1 cellular context compared by ENCODE assay signal in genomic region chr2:134119672-134120159, GRCh38.
A peak's percentile ranks its signal among the peaks of the same experiment; 100 is the strongest.
TF ChIP-seq lines count a peak whose summit lies in the region.

No MANE protein-coding gene starts in this region.

TF ChIP-seq in HepG2, 621 proteins besides CTCF, POLR2A, EP300 and RAD21 (continued from another document and continues in another):
- TF ChIP-seq NKX3-1 (CRISPR knock-in tag; IDR thresholded peaks at IDR 0.05) = peak; percentile 92
- no peak for TF ChIP-seq REXO4 (CRISPR knock-in tag; IDR thresholded peaks at IDR 0.05; ENCODE audit: borderline replicate concordance)
- peak; percentile 79 for TF ChIP-seq ZNF777 (CRISPR knock-in tag; IDR thresholded peaks at IDR 0.05)
- TF ChIP-seq SNAPC4 (CRISPR knock-in tag; IDR thresholded peaks at IDR 0.05) = peak; percentile 78; the same call in 1 of the 2 replicates
- TF ChIP-seq KDM5A (IDR thresholded peaks at IDR 0.05; ENCODE audit: borderline replicate concordance, low read length) = no peak; the same call in 1 of the 2 replicates
- peak; percentile 38; the same call in 1 of the 2 replicates for TF ChIP-seq HDAC1 (CRISPR knock-in tag; IDR thresholded peaks at IDR 0.05)
- TF ChIP-seq ZNF644 (CRISPR knock-in tag; IDR thresholded peaks at IDR 0.05; ENCODE audit: low read depth) = no peak; the same call in 1 of the 2 replicates
- TF ChIP-seq BATF2 (CRISPR knock-in tag; IDR thresholded peaks at IDR 0.05) = no peak
- peak; percentile 81; the same call in 1 of the 2 replicates for TF ChIP-seq NFKB2 (CRISPR knock-in tag; IDR thresholded peaks at IDR 0.05; ENCODE audit: borderline replicate concordance)
- 0 out of 2 replicates have a peak, but pooled peaks have one; percentile 52 for TF ChIP-seq ZBTB7B (CRISPR knock-in tag; IDR thresholded peaks at IDR 0.05)
- no peak for TF ChIP-seq ZNF460 (CRISPR knock-in tag; IDR thresholded peaks at IDR 0.05; ENCODE audit: borderline replicate concordance)
- TF ChIP-seq, protein P1, sequence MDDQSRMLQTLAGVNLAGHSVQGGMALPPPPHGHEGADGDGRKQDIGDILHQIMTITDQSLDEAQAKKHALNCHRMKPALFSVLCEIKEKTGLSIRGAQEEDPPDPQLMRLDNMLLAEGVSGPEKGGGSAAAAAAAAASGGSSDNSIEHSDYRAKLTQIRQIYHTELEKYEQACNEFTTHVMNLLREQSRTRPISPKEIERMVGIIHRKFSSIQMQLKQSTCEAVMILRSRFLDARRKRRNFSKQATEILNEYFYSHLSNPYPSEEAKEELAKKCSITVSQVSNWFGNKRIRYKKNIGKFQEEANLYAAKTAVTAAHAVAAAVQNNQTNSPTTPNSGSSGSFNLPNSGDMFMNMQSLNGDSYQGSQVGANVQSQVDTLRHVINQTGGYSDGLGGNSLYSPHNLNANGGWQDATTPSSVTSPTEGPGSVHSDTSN (CRISPR knock-in tag; IDR thresholded peaks at IDR 0.05; ENCODE audit: borderline replicate concordance) = peak; percentile 70; the same call in 1 of the 2 replicates
- TF ChIP-seq ZBTB8A (CRISPR knock-in tag; IDR thresholded peaks at IDR 0.05; ENCODE audit: borderline replicate concordance, low read depth) = no peak
- 0 out of 2 replicates have a peak, but pooled peaks have one; percentile 32 for TF ChIP-seq MED13 (CRISPR knock-in tag; IDR thresholded peaks at IDR 0.05)
- TF ChIP-seq KDM1A (CRISPR knock-in tag; IDR thresholded peaks at IDR 0.05) = no peak
- TF ChIP-seq FOXO1 (CRISPR knock-in tag; IDR thresholded peaks at IDR 0.05) = no peak
- peak; percentile 57; the same call in 1 of the 2 replicates for TF ChIP-seq MAZ (IDR thresholded peaks at IDR 0.05; ENCODE audit: borderline replicate concordance, low read depth, low read length)
- peak; percentile 69; the same call in 1 of the 2 replicates for TF ChIP-seq MAZ (CRISPR knock-in tag; IDR thresholded peaks at IDR 0.05; ENCODE audit: low read depth)
- TF ChIP-seq POLR2AphosphoS5 (IDR thresholded peaks at IDR 0.05; ENCODE audit: low read depth, low read length) = peak; percentile 90
- no peak for TF ChIP-seq ZNF382 (CRISPR knock-in tag; IDR thresholded peaks at IDR 0.05; ENCODE audit: borderline replicate concordance)
- TF ChIP-seq, protein P2, sequence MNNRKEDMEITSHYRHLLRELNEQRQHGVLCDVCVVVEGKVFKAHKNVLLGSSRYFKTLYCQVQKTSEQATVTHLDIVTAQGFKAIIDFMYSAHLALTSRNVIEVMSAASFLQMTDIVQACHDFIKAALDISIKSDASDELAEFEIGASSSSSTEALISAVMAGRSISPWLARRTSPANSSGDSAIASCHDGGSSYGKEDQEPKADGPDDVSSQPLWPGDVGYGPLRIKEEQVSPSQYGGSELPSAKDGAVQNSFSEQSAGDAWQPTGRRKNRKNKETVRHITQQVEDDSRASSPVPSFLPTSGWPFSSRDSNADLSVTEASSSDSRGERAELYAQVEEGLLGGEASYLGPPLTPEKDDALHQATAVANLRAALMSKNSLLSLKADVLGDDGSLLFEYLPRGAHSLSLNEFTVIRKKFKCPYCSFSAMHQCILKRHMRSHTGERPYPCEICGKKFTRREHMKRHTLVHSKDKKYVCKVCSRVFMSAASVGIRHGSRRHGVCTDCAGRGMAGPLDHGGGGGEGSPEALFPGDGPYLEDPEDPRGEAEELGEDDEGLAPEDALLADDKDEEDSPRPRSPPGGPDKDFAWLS (CRISPR knock-in tag; IDR thresholded peaks at IDR 0.05; ENCODE audit: borderline replicate concordance) = peak; percentile 61; the same call in 1 of the 2 replicates
- no peak for TF ChIP-seq ZBTB42 (CRISPR knock-in tag; IDR thresholded peaks at IDR 0.05)
- TF ChIP-seq ZNF12 (CRISPR knock-in tag; IDR thresholded peaks at IDR 0.05) = peak; percentile 35; the same call in 1 of the 2 replicates
- TF ChIP-seq ZNF180 (CRISPR knock-in tag; IDR thresholded peaks at IDR 0.05; ENCODE audit: borderline replicate concordance, low read depth) = 0 out of 2 replicates have a peak, but pooled peaks have one; percentile 16
- TF ChIP-seq LCORL (IDR thresholded peaks at IDR 0.05) = no peak
- TF ChIP-seq LCORL (CRISPR knock-in tag; IDR thresholded peaks at IDR 0.05) = peak; percentile 19; the same call in 1 of the 2 replicates
- TF ChIP-seq ATRX (CRISPR knock-in tag; IDR thresholded peaks at IDR 0.05; ENCODE audit: borderline replicate concordance) = no peak
- TF ChIP-seq STAT5B (CRISPR knock-in tag; IDR thresholded peaks at IDR 0.05) = no peak
- peak; percentile 47; the same call in 1 of the 2 replicates for TF ChIP-seq MED1 (CRISPR knock-in tag; IDR thresholded peaks at IDR 0.05)
- peak; percentile 73 for TF ChIP-seq DRAP1 (CRISPR knock-in tag; IDR thresholded peaks at IDR 0.05)
- 0 out of 2 replicates have a peak, but pooled peaks have one; percentile 34 for TF ChIP-seq SMAD3 (CRISPR knock-in tag; IDR thresholded peaks at IDR 0.05)
- peak; percentile 76 for TF ChIP-seq PHF8 (CRISPR knock-in tag; IDR thresholded peaks at IDR 0.05)
- no peak for TF ChIP-seq ZNF749 (CRISPR knock-in tag; IDR thresholded peaks at IDR 0.05; ENCODE audit: borderline replicate concordance)
- peak; percentile 36; the same call in 1 of the 2 replicates for TF ChIP-seq HIVEP1 (CRISPR knock-in tag; IDR thresholded peaks at IDR 0.05)
- TF ChIP-seq, protein P3, sequence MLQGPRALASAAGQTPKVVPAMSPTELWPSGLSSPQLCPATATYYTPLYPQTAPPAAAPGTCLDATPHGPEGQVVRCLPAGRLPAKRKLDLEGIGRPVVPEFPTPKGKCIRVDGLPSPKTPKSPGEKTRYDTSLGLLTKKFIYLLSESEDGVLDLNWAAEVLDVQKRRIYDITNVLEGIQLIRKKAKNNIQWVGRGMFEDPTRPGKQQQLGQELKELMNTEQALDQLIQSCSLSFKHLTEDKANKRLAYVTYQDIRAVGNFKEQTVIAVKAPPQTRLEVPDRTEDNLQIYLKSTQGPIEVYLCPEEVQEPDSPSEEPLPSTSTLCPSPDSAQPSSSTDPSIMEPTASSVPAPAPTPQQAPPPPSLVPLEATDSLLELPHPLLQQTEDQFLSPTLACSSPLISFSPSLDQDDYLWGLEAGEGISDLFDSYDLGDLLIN (CRISPR knock-in tag; IDR thresholded peaks at IDR 0.05; ENCODE audit: borderline replicate concordance) = peak; percentile 91; the same call in 1 of the 2 replicates
- TF ChIP-seq, protein P4, sequence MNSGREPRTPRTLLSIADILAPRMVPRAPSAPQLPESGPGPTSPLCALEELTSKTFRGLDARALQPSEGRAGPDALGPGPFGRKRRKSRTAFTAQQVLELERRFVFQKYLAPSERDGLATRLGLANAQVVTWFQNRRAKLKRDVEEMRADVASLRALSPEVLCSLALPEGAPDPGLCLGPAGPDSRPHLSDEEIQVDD (CRISPR knock-in tag; IDR thresholded peaks at IDR 0.05; ENCODE audit: borderline replicate concordance) = no peak
- TF ChIP-seq, protein P5, sequence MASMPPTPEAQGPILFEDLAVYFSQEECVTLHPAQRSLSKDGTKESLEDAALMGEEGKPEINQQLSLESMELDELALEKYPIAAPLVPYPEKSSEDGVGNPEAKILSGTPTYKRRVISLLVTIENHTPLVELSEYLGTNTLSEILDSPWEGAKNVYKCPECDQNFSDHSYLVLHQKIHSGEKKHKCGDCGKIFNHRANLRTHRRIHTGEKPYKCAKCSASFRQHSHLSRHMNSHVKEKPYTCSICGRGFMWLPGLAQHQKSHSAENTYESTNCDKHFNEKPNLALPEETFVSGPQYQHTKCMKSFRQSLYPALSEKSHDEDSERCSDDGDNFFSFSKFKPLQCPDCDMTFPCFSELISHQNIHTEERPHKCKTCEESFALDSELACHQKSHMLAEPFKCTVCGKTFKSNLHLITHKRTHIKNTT (CRISPR knock-in tag; IDR thresholded peaks at IDR 0.05) = no peak
- TF ChIP-seq TRAFD1 (CRISPR knock-in tag; IDR thresholded peaks at IDR 0.05; ENCODE audit: borderline replicate concordance) = no peak
- peak; percentile 16; the same call in 1 of the 2 replicates for TF ChIP-seq MLX (CRISPR knock-in tag; IDR thresholded peaks at IDR 0.05)
- no peak for TF ChIP-seq NRL (CRISPR knock-in tag; IDR thresholded peaks at IDR 0.05; ENCODE audit: borderline replicate concordance)
